ENCODE assay signal across 26 cellular contexts in the genomic region with DNA sequence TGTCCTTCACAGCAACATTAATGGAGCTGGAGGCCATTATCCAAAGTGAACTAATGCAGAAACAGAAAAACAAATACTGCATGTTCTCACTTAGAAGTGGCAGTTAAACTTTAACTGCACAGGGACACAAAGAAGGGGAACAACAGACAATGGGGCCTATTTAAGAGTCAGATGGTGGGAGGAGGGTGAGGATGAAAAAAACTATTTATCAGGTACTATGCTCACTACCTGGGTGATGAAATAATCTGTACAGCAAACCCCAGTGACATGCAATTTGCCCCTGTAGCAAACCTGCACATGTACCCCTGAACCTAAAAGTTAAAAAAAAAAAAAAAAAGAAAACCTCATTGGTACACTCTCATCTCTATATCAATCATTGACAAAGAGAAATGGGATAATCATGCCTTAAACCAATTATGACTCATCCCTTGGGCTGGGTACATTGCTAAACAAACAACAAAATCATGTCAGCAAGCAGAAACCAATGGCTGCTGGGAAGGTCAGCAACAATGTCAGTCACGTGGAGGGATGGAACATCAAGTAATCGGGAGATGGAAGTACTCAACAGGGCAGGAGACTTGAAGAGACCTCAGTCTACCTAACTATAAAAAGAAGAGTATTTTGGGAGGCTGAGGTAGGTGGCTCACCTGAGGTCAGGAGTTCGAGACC.
"Had no signal": no experiment of that assay in that cellular context is flagged by ENCODE, and none has a peak within 500 bp of the region (broad histone marks: within the 10 kb centered on the region; RNA-seq: fewer than 3 reads in every experiment).

No MANE protein-coding gene starts in this region.

- H3K4me1 Mint-ChIP-seq: activated T-helper 17 cell treated with anti-CD3 and anti-CD28 coated beads, Interleukin-2, amount 50 U/mL, for 72 hours; naive thymus-derived CD8-positive, alpha-beta T cell had no signal

- H3K4me3 Mint-ChIP-seq: activated naive CD8-positive, alpha-beta T cell; activated T-helper 17 cell treated with anti-CD3 and anti-CD28 coated beads, Interleukin-2, amount 50 U/mL, for 72 hours; endodermal cell; mesothelial cell of epicardium; naive thymus-derived CD8-positive, alpha-beta T cell; neural progenitor cell; WTC11 had no signal

- H3K9me3 ChIP-seq: adrenal gland, ascending aorta, sigmoid colon, testis, vagina had no signal

- H3K4me2 ChIP-seq: neural progenitor cell, smooth muscle cell had no signal

- H3K4me3 ChIP-seq: adrenal gland, ascending aorta, coronary artery, left ventricle myocardium inferior, neural progenitor cell, sigmoid colon, smooth muscle cell, testis, vagina had no signal

- H3K27ac Mint-ChIP-seq: activated naive CD8-positive, alpha-beta T cell; activated T-helper 17 cell treated with anti-CD3 and anti-CD28 coated beads, Interleukin-2, amount 50 U/mL, for 72 hours; endodermal cell; naive thymus-derived CD8-positive, alpha-beta T cell; neural progenitor cell; WTC11 had no signal

- DNase-seq: activated T-cell treated with anti-CD3 and anti-CD28 coated beads, Interleukin-2, amount 50 U/mL, for 1 hour; adrenal gland; endodermal cell; foreskin keratinocyte; kidney glomerular epithelial cell; left ventricle myocardium inferior; naive thymus-derived CD8-positive, alpha-beta T cell; posterior cingulate gyrus; retina; sigmoid colon; stimulated activated CD4-positive, alpha-beta T cell treated with anti-CD3 and anti-CD28 coated beads, Interleukin-15, amount 100 ng/mL, for 24 hours; stimulated activated CD4-positive, alpha-beta T cell treated with anti-CD3 and anti-CD28 coated beads, Interleukin-2, amount 100 ng/mL, for 48 hours; stimulated activated naive CD4-positive, alpha-beta T cell; T1000; testis; trophoblast cell had no signal

- H3K36me3 ChIP-seq: adrenal gland, ascending aorta, left ventricle myocardium inferior, neural progenitor cell, sigmoid colon, vagina had no signal

- H3K36me3 Mint-ChIP-seq: activated naive CD8-positive, alpha-beta T cell; mesothelial cell of epicardium; neural progenitor cell had no signal

- ATAC-seq: activated T-helper 17 cell treated with anti-CD3 and anti-CD28 coated beads, Interleukin-2, amount 50 U/mL, for 72 hours; foreskin keratinocyte; naive thymus-derived CD8-positive, alpha-beta T cell; WTC11 had no signal

- H3K27ac ChIP-seq: adrenal gland, ascending aorta, coronary artery, epithelial cell of prostate, foreskin keratinocyte, left ventricle myocardium inferior, neural progenitor cell, sigmoid colon, testis, vagina had no signal

- H3K4me1 ChIP-seq: adrenal gland, ascending aorta, left ventricle myocardium inferior, testis, vagina had no signal

- H3K27me3 ChIP-seq: adrenal gland, ascending aorta, foreskin keratinocyte, neural progenitor cell, sigmoid colon, testis, vagina had no signal
